15 cellular contexts compared by ENCODE assay signal in the genomic region with DNA sequence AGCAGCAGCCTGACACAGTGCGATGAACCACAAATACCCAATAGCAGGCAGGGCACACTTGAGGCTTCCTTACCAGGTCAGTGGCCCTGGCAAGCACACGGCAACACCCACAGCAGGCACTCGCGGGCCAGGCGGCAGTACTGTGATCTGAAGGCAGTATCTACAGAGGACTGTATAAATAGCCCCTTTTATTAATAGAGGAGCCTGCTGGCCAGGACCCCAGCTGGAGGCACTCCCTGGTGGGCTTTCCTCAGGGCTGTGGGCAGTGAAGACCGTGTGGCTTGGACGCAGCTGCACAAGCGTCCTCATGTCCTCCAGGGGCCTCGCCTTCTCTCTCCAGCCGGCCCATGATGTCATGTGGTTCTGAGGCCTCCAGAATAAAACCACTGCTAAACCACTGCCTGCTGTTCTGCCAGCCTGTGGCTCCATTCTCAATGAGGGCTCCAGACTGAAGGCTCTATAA. TPM values are rescaled to one million over a fixed set of nuclear protein-coding genes. Genes with fewer than 3 reads are reported as not detected.
DNase-seq lines count a peak whose midpoint lies in the region; ATAC-seq and TF ChIP-seq lines count a peak whose summit lies in the region.
"Had no signal": no experiment of that assay in that cellular context is flagged by ENCODE, and none has a peak within 500 bp of the region (broad histone marks: within the 10 kb centered on the region; RNA-seq: fewer than 3 reads in every experiment).

No MANE protein-coding gene starts in this region.

- H3K27ac ChIP-seq in BLaER1 treated with 17β-estradiol and CSF1 and Interleukin-3, amounts not matched to agents 10 nM and 100 nM = peak overlapping the region in 9 of 11 experiments; percentile 12 to 71 (median 54); a peak in 13 of 22 replicates
- H3K27ac ChIP-seq in angular gyrus (ENCODE audit: low read depth, low read length) (peak overlapping the region; percentile 22), heart left ventricle (peak overlapping the region in 10 of 12 donors; percentile 12 to 84 (median 60)), osteoblast (ENCODE audit: low read depth, low read length) (no peak overlapping the region), mesendoderm (ENCODE audit: low read depth, low read length) (no peak overlapping the region)
- H3K27ac ChIP-seq: SK-N-MC, suprapubic skin had no signal

- H2BK5ac ChIP-seq in mesendoderm (ENCODE audit: low read length) = no peak overlapping the region

- peak; percentile 62 to 85 (median 78) for ATAC-seq in heart left ventricle

- peak overlapping the region; percentile 72 to 92 (median 83) for H3K4me2 ChIP-seq in BLaER1 treated with 17β-estradiol and CSF1 and Interleukin-3, amounts not matched to agents 10 nM and 100 nM
- H3K4me2 ChIP-seq in osteoblast (ENCODE audit: insufficient read depth, low read length) (no peak overlapping the region), mesendoderm (ENCODE audit: low read length) (no peak overlapping the region)

- H3K79me1 ChIP-seq in mesendoderm (ENCODE audit: low read length) = peaks cover 4% of the 10 kb centered on the region

- H3K23ac ChIP-seq in mesendoderm (ENCODE audit: low read length) = no peak overlapping the region

- H3K56ac ChIP-seq in mesendoderm (ENCODE audit: low read length) = no peak overlapping the region

- H4K20me1 ChIP-seq in BLaER1 treated with 17β-estradiol and CSF1 and Interleukin-3, amounts not matched to agents 10 nM and 100 nM = peaks cover 0 to 73% (median 5%) of the 10 kb centered on the region in 11 experiments; a peak in 8 of 22 replicates
- no peaks in the 10 kb centered on the region for H4K20me1 ChIP-seq in osteoblast (ENCODE audit: insufficient read depth, low read length)

- H2BK15ac ChIP-seq in mesendoderm (replicated peaks; ENCODE audit: low read depth) = no peak overlapping the region

- H2AFZ ChIP-seq in osteoblast (ENCODE audit: low read length) = peak overlapping the region; percentile 78

- no peak overlapping the region for H4K5ac ChIP-seq in mesendoderm (ENCODE audit: low read length)

- H3K36me3 ChIP-seq in BLaER1 treated with 17β-estradiol and CSF1 and Interleukin-3, amounts not matched to agents 10 nM and 100 nM = peaks cover 0 to 70% (median 26%) of the 10 kb centered on the region in 11 experiments; a peak in 15 of 22 replicates
- H3K36me3 ChIP-seq in heart left ventricle (peaks cover 0 to 36% (median 5%) of the 10 kb centered on the region in 9 donors), osteoblast (ENCODE audit: insufficient read depth, low read length) (no peaks in the 10 kb centered on the region), mesendoderm (ENCODE audit: control insufficient read depth, insufficient read depth, low read length) (no peaks in the 10 kb centered on the region)

- no peak for TF ChIP-seq POLR2A in heart left ventricle (IDR thresholded peaks at IDR 0.05)

- no peak overlapping the region for H3K4ac ChIP-seq in mesendoderm (ENCODE audit: low read depth, low read length)

- H2BK120ac ChIP-seq in mesendoderm (ENCODE audit: low read depth, low read length) = no peak overlapping the region

- H3K4me3 ChIP-seq in BLaER1 treated with 17β-estradiol and CSF1 and Interleukin-3, amounts not matched to agents 10 nM and 100 nM = peak overlapping the region in 2 of 10 experiments; percentile 11 to 19; a peak in 2 of 20 replicates
- H3K4me3 ChIP-seq in heart left ventricle (no peak overlapping the region), osteoblast (ENCODE audit: insufficient read depth, low read length) (no peak overlapping the region), mesendoderm (ENCODE audit: low read length) (no peak overlapping the region)
- H3K4me3 ChIP-seq: SK-N-MC, suprapubic skin had no signal

- H2AK5ac ChIP-seq in mesendoderm (ENCODE audit: low read length) = no peak overlapping the region

- H4K8ac ChIP-seq in mesendoderm (ENCODE audit: low read depth, low read length) = no peak overlapping the region

- peak overlapping the region in 8 of 11 experiments; percentile 7 to 57 (median 42); a peak in 14 of 22 replicates for H3K9ac ChIP-seq in BLaER1 treated with 17β-estradiol and CSF1 and Interleukin-3, amounts not matched to agents 10 nM and 100 nM
- H3K9ac ChIP-seq in mesendoderm (ENCODE audit: low read length) = no peak overlapping the region

- no peak overlapping the region for H3K18ac ChIP-seq in mesendoderm (ENCODE audit: low read length)

- no peak for TF ChIP-seq CTCF in heart left ventricle (IDR thresholded peaks at IDR 0.05)
- TF ChIP-seq CTCF in osteoblast (IDR thresholded peaks at IDR 0.05; ENCODE audit: extremely low read depth, low read depth, low read length) = no peak

- DNase-seq in heart left ventricle (peak; percentile 65 to 83 (median 74)), osteoblast (ENCODE audit: insufficient read length, low spot score, missing footprints) (no peak), mucosa of gallbladder (ENCODE audit: low spot score) (no peak), mesendoderm (no peak), dermis blood vessel endothelial cell (no peak)
- no peak for DNase-seq in activated effector memory CD4-positive, alpha-beta T cell treated with anti-CD3 and anti-CD28 coated beads, Interleukin-2, amount 50 U/mL, for 16 hours
- DNase-seq: activated CD4-positive, alpha-beta T cell treated with anti-CD3 and anti-CD28 coated beads for 1 hour; activated naive CD4-positive, alpha-beta T cell treated with anti-CD3 and anti-CD28 coated beads for 36 hours; NCI-H1092; NCI-H526 treated with DMSO at 0.1 percent for 48 hours; stimulated activated CD4-positive, alpha-beta T cell treated with anti-CD3 and anti-CD28 coated beads, Interleukin-2, amount 100 ng/mL, for 48 hours had no signal

- no peaks in the 10 kb centered on the region for H3K79me2 ChIP-seq in osteoblast (ENCODE audit: insufficient read depth, low read length)
- no peaks in the 10 kb centered on the region for H3K79me2 ChIP-seq in mesendoderm (ENCODE audit: control insufficient read depth, insufficient read depth, low read length)

- intact Hi-C loops in heart left ventricle (cut with DNase I) = no loop called here

- H3K4me1 ChIP-seq in BLaER1 treated with 17β-estradiol and CSF1 and Interleukin-3, amounts not matched to agents 10 nM and 100 nM = peaks cover 54 to 98% (median 90%) of the 10 kb centered on the region in 10 experiments
- H3K4me1 ChIP-seq in heart left ventricle (peaks cover 10 to 80% (median 59%) of the 10 kb centered on the region in 12 donors), osteoblast (ENCODE audit: insufficient read depth, low read length) (peaks cover 7% of the 10 kb centered on the region), mesendoderm (ENCODE audit: control insufficient read depth, low read depth, low read length) (peaks cover 15% of the 10 kb centered on the region)

- 32 to 55% (median 39%) methylated on average over 10 of the region's 10 CpGs for WGBS in heart left ventricle, 4 donors
- no CpG with 5 or more reads among the region's 10 CpGs for WGBS in mesendoderm (ENCODE audit: extremely low coverage, insufficient coverage, low lambda C conversion rate)

- H3K27me3 ChIP-seq in BLaER1 treated with 17β-estradiol and CSF1 and Interleukin-3, amounts not matched to agents 10 nM and 100 nM = no peaks in the 10 kb centered on the region
- H3K27me3 ChIP-seq in heart left ventricle (no peaks in the 10 kb centered on the region), osteoblast (ENCODE audit: insufficient read depth, low read length) (no peaks in the 10 kb centered on the region), mesendoderm (ENCODE audit: insufficient read depth, low read length, poor library complexity) (no peaks in the 10 kb centered on the region)
- H3K27me3 ChIP-seq: suprapubic skin had no signal

- no peaks in the 10 kb centered on the region for H3K9me3 ChIP-seq in BLaER1 treated with 17β-estradiol and CSF1 and Interleukin-3, amounts not matched to agents 10 nM and 100 nM (replicated peaks in 1 of 11)
- no peaks in the 10 kb centered on the region for H3K9me3 ChIP-seq in heart left ventricle
- H3K9me3 ChIP-seq in osteoblast (ENCODE audit: low read depth, low read length) = no peaks in the 10 kb centered on the region
- H3K9me3 ChIP-seq: suprapubic skin had no signal

RNA-seq across cellular contexts. Expression of gene LRIG1, which starts 44.1 kb away (rescaled TPM):
- total RNA-seq in heart left ventricle (100 to 1,000 TPM in 4 of 9 donors, 10 to 100 TPM in 5; 71.0 to 161 (median 98.3) TPM), osteoblast (14.1 and 16.5 TPM in 2 replicates), mucosa of gallbladder (64.4 TPM), dermis blood vessel endothelial cell (33.7 and 71.0 TPM in 2 replicates)
- 10 to 100 TPM; 42.3 to 52.9 TPM for polyA plus RNA-seq in heart left ventricle
- polyA plus RNA-seq in mesendoderm (2013, experiment 1 of 2) = 10.9 TPM
- 12.6 TPM for polyA plus RNA-seq in mesendoderm (2013, experiment 2 of 2)

Comparison
In these comparisons a context has a peak if more than half of its experiments do, and no peak if none do; other contexts are left out.
1. H3K27ac ChIP-seq: peak in BLaER1 treated with 17β-estradiol and CSF1 and Interleukin-3, amounts not matched to agents 10 nM and 100 nM (9 of 11), angular gyrus (single experiment) and heart left ventricle (10 of 12); none in osteoblast (single experiment) and mesendoderm (single experiment).
2. H3K4me2 ChIP-seq: peak in BLaER1 treated with 17β-estradiol and CSF1 and Interleukin-3, amounts not matched to agents 10 nM and 100 nM (11 of 11); none in osteoblast (single experiment) and mesendoderm (single experiment).
3. DNase-seq: peak in heart left ventricle (5 of 5); none in osteoblast (single experiment), activated effector memory CD4-positive, alpha-beta T cell treated with anti-CD3 and anti-CD28 coated beads, Interleukin-2, amount 50 U/mL, for 16 hours (single experiment), mucosa of gallbladder (single experiment), mesendoderm (single experiment) and dermis blood vessel endothelial cell (single experiment).